In the genomic region with DNA sequence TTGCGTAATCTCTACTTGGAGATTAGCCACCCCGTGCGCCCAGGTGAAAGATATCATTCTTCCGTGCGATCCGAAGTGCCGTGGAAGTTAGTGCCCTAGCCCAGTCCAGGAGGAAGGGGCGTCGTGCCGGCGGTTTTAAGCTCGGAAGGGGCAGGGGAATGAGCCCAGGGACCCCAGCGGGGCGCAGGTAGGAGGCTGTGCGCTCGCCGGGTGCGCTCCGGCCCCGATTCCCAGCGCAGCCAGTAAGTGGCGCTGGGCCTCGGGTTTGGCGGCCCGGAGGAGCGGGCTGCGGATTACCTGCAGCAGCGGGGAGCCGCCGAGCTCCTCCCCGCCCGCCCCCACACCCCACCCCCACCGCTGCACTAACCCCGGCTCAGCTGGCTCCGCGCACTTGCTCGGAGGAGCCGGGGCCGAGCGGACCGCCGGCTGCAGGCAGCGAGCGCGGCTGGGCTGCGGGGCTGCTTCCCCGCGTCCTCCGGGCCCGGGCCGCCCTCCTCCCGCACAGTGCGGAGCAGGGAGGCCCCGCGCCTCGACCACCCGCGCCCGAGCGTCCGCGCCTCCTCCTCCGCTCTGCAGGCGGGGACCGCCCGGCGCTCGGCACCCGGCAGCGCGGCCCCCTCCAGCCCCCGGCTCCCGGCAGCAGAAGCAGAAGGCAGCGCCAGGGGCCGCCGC, we compare ENCODE assay signal across 8 cellular contexts. TPM values are rescaled to one million over a fixed set of nuclear protein-coding genes. Genes with fewer than 3 reads are reported as not detected.
DNase-seq lines count a peak whose midpoint lies in the region; ATAC-seq and TF ChIP-seq lines count a peak whose summit lies in the region.

A gene (plus strand): TSS at position 390 of the 672 bp plus-strand sequence. CDS start 338 bp downstream, outside the sequence.

- peaks cover 13% of the 10 kb centered on the region for H3K4me1 Mint-ChIP-seq in activated naive CD8-positive, alpha-beta T cell (ENCODE audit: low read depth)

- DNase-seq in IMR-90: no peak
- DNase-seq in spleen: no peak
- DNase-seq in activated CD4-positive, CD25-positive, alpha-beta regulatory T cell treated with anti-CD3 and anti-CD28 coated beads, Interleukin-2, amount 50 U/mL, for 72 hours: no peak
- DNase-seq in AML-193 (lab: John Stamatoyannopoulos, UW): no peak
- no peak for DNase-seq in sciatic nerve (ENCODE audit: low spot score)

- H2AFZ ChIP-seq in IMR-90 (replicated peaks; ENCODE audit: low read length, poor library complexity): peak within 1 kb of the TSS; percentile 51

- no peaks in the 10 kb centered on the region for H3K36me3 Mint-ChIP-seq in activated naive CD8-positive, alpha-beta T cell

- H3K4me2 ChIP-seq in IMR-90 (ENCODE audit: low read depth, low read length): no peak within 1 kb of the TSS

- no peak within 1 kb of the TSS for H4K8ac ChIP-seq in IMR-90 (ENCODE audit: low read depth in 2 of 2, low read length in 2 of 2)

- no peak within 1 kb of the TSS for H2BK120ac ChIP-seq in IMR-90 (ENCODE audit: low read depth, low read length)

- CTCF ChIA-PET in IMR-90 (lab: Yijun Ruan, JAX): no interaction called here

- H3K27me3 Mint-ChIP-seq in activated naive CD8-positive, alpha-beta T cell: peaks cover 31% of the 10 kb centered on the region

- no peak within 1 kb of the TSS for H3K56ac ChIP-seq in IMR-90 (ENCODE audit: extremely low read depth, insufficient read depth, low read length)

- H4K5ac ChIP-seq in IMR-90 (ENCODE audit: low read depth, low read length): no peak within 1 kb of the TSS

- no peak for TF ChIP-seq RAD21 in IMR-90 (IDR thresholded peaks at IDR 0.05; ENCODE audit: low read length)

- TF ChIP-seq CTCF in IMR-90 (conservative IDR thresholded peaks at IDR 0.05; ENCODE audit: low read depth, low read length) (no peak), spleen (IDR thresholded peaks at IDR 0.05 in 8 of 11, conservative IDR thresholded peaks at IDR 0.05 in 3 of 11) (peak in 3 of 11 experiments; percentile 9 to 48 (median 38))

- H3K36me3 ChIP-seq in IMR-90 (ENCODE audit: control insufficient read depth, insufficient read depth, low read length): no peaks in the 10 kb centered on the region
- no peaks in the 10 kb centered on the region for H3K36me3 ChIP-seq in iPS-15b (ENCODE audit: control insufficient read depth, insufficient read depth, low read length)
- H3K36me3 ChIP-seq in spleen: no peaks in the 10 kb centered on the region

- no peak within 1 kb of the TSS for H2AK9ac ChIP-seq in IMR-90 (replicated peaks; ENCODE audit: low read depth, low read length, poor library complexity)

- POLR2A ChIA-PET in IMR-90 (lab: Charles Lee; ENCODE audit: unreplicated experiment): no interaction called here

- H2BK20ac ChIP-seq in IMR-90 (ENCODE audit: low read depth, low read length): no peak within 1 kb of the TSS

- H3K9me1 ChIP-seq in IMR-90 (ENCODE audit: insufficient read depth, low read length): no peaks in the 10 kb centered on the region

- peak within 1 kb of the TSS; percentile 69 for H3K4me3 Mint-ChIP-seq in activated naive CD8-positive, alpha-beta T cell

- dilution Hi-C loops in IMR-90 (cut with HindIII; ENCODE audit: low sequenced_read_pairs, unreplicated experiment): no loop called here

- no peaks in the 10 kb centered on the region for H3K79me1 ChIP-seq in IMR-90 (ENCODE audit: low read depth in 1 of 2, low read length in 2 of 2)

- WGBS in IMR-90 (ENCODE audit: extremely low coverage in 2 of 2, insufficient read length in 1 of 2), 2 experiments: 13% methylated on average over 7 of the region's 76 CpGs; no CpG with 5 or more reads in 1 of the 2 experiments
- WGBS in spleen, 5 donors: 3 to 20% (median 5%) methylated on average over 7 to 76 of the region's 76 CpGs

- H3K18ac ChIP-seq in IMR-90 (ENCODE audit: low read depth, low read length): no peak within 1 kb of the TSS

- H3K9me3 ChIP-seq in IMR-90 (ENCODE audit: control insufficient read depth, insufficient read depth, low read length): peaks cover 2% of the 10 kb centered on the region; the same call in 1 of the 2 replicates
- no peaks in the 10 kb centered on the region for H3K9me3 ChIP-seq in iPS-15b (ENCODE audit: control insufficient read depth, insufficient read depth, low read length)
- H3K9me3 ChIP-seq in spleen: no peaks in the 10 kb centered on the region

- H3K27me3 ChIP-seq in IMR-90 (ENCODE audit: control insufficient read depth, insufficient read depth, low read length) (peaks cover 6% of the 10 kb centered on the region; the same call in 1 of the 2 replicates), iPS-15b (ENCODE audit: control insufficient read depth, insufficient read depth, low read length) (peaks cover 38% of the 10 kb centered on the region), spleen (replicated peaks in 1 of 7) (peaks cover 3 to 83% (median 30%) of the 10 kb centered on the region in 7 donors)

- no peak within 1 kb of the TSS for H4K91ac ChIP-seq in IMR-90 (ENCODE audit: insufficient read depth, low read depth, low read length)

- no peak within 1 kb of the TSS for H3K23ac ChIP-seq in IMR-90 (ENCODE audit: low read depth, low read length)

- no peaks in the 10 kb centered on the region for H4K20me1 ChIP-seq in IMR-90 (ENCODE audit: insufficient read depth, low read length)

- BruUV-seq in IMR-90 (replicated peaks; lab: Mats Ljungman, UMichigan): no TSS peak

- no peak within 1 kb of the TSS for H2BK15ac ChIP-seq in IMR-90 (ENCODE audit: low read depth, low read length)

- H3K27ac Mint-ChIP-seq in activated naive CD8-positive, alpha-beta T cell: no peak within 1 kb of the TSS

- in situ Hi-C loops in IMR-90 (cut with MboI; ENCODE audit: low sequenced_read_pairs): no loop called here

- H3K9ac ChIP-seq in IMR-90 (ENCODE audit: low read depth, low read length): no peak within 1 kb of the TSS
- no peak within 1 kb of the TSS for H3K9ac ChIP-seq in iPS-15b (ENCODE audit: low read depth, low read length)

- peak; percentile 62 for ATAC-seq in IMR-90 (ENCODE audit: low read depth)
- no peak for ATAC-seq in GM18867 (IDR thresholded peaks at IDR 0.05; ENCODE audit: unreplicated experiment)
- no peak for ATAC-seq in sciatic nerve

- intact Hi-C loops in IMR-90 (cut with micrococcal nuclease): loop anchor here (5.0 kb wide), 2 partner anchors 155 to 620 kb away; no protein-coding TSS in a partner anchor
- intact Hi-C loops in spleen (cut with DNase I; ENCODE audit: low total_unique reads): no loop called here
- intact Hi-C loops in sciatic nerve (cut with DNase I): no loop called here

- H3K4me3 ChIP-seq in IMR-90 (ENCODE audit: insufficient read depth, low read depth, low read length) (no peak within 1 kb of the TSS), iPS-15b (ENCODE audit: low read depth, low read length) (peak within 1 kb of the TSS; percentile 55), spleen (peak within 1 kb of the TSS; percentile 6 to 65 (median 38))

- no peak within 1 kb of the TSS for H2AK5ac ChIP-seq in IMR-90 (ENCODE audit: low read depth, low read length)

- H3K14ac ChIP-seq in IMR-90 (replicated peaks; ENCODE audit: low read depth, low read length): no peak within 1 kb of the TSS

- no peaks in the 10 kb centered on the region for H3K4me1 ChIP-seq in IMR-90 (ENCODE audit: control insufficient read depth, insufficient read depth, low read length)
- peaks cover 14% of the 10 kb centered on the region for H3K4me1 ChIP-seq in iPS-15b (ENCODE audit: control insufficient read depth, insufficient read depth, low read length)
- H3K4me1 ChIP-seq in spleen: peaks cover 0 to 29% (median 15%) of the 10 kb centered on the region in 6 donors

- no peak within 1 kb of the TSS for H2BK5ac ChIP-seq in IMR-90 (ENCODE audit: low read depth, low read length, poor library complexity, severe bottlenecking)

- no peaks in the 10 kb centered on the region for H3K9me3 Mint-ChIP-seq in activated naive CD8-positive, alpha-beta T cell (ENCODE audit: low read depth)

- TF ChIP-seq POLR2A in IMR-90 (IDR thresholded peaks at IDR 0.05; ENCODE audit: low read depth, low read length) (no peak), spleen (IDR thresholded peaks at IDR 0.05) (no peak)

- H3K4ac ChIP-seq in IMR-90 (ENCODE audit: low read depth, low read length): no peak within 1 kb of the TSS

- H3K27ac ChIP-seq in IMR-90 (ENCODE audit: insufficient read depth, low read length): no peak within 1 kb of the TSS
- peak within 1 kb of the TSS in 5 of 8 donors; percentile 8 to 41 (median 24) for H3K27ac ChIP-seq in spleen

TF ChIP-seq in IMR-90, 13 proteins besides CTCF, POLR2A, EP300 and RAD21:
- no peak for TF ChIP-seq RCOR1 (IDR thresholded peaks at IDR 0.05; ENCODE audit: insufficient replicate concordance, low read length)
- TF ChIP-seq RFX5 (IDR thresholded peaks at IDR 0.05; ENCODE audit: low read depth, low read length): no peak
- no peak for TF ChIP-seq MXI1 (IDR thresholded peaks at IDR 0.05; ENCODE audit: borderline replicate concordance, low read depth, low read length)
- no peak for TF ChIP-seq FOS (IDR thresholded peaks at IDR 0.05; ENCODE audit: low read depth, low read length)
- no peak for TF ChIP-seq SMC3 (IDR thresholded peaks at IDR 0.05; ENCODE audit: low read depth, low read length)
- no peak for TF ChIP-seq MAZ (IDR thresholded peaks at IDR 0.05; ENCODE audit: borderline replicate concordance, low read depth, low read length)
- TF ChIP-seq BHLHE40 (IDR thresholded peaks at IDR 0.05; ENCODE audit: low read depth, low read length): no peak
- no peak for TF ChIP-seq NFE2L2 (IDR thresholded peaks at IDR 0.05; ENCODE audit: low read depth, low read length)
- no peak for TF ChIP-seq MAFK (IDR thresholded peaks at IDR 0.05; ENCODE audit: low read depth, low read length)
- TF ChIP-seq, protein P1, sequence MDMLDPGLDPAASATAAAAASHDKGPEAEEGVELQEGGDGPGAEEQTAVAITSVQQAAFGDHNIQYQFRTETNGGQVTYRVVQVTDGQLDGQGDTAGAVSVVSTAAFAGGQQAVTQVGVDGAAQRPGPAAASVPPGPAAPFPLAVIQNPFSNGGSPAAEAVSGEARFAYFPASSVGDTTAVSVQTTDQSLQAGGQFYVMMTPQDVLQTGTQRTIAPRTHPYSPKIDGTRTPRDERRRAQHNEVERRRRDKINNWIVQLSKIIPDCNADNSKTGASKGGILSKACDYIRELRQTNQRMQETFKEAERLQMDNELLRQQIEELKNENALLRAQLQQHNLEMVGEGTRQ (IDR thresholded peaks at IDR 0.05; ENCODE audit: low read depth, low read length): no peak
TF ChIP-seq in IMR-90: peak in this region for 0.

RNA-seq across cellular contexts. Expression of the gene that starts here (rescaled TPM):
- total RNA-seq in IMR-90 (2012; rRNA removed): not detected in 2 replicates
- not detected in 2 replicates for polyA plus RNA-seq in IMR-90 (2012; rRNA removed)
- polyA plus RNA-seq in IMR-90 (2012; cell fraction: cytosol; rRNA removed): not detected in 2 replicates
- polyA plus RNA-seq in IMR-90 (2012; cell fraction: nucleus; rRNA removed; ENCODE audit: low replicate concordance): not detected in 2 replicates
- 1 to 10 TPM; 3.6 to 7.1 (median 4.7) TPM for total RNA-seq in spleen
- under 1 TPM; 0.12 to 0.26 (median 0.22) TPM for polyA plus RNA-seq in spleen
- total RNA-seq in sciatic nerve: 0.49 TPM

Comparison
In these comparisons a context has a peak if more than half of its experiments do, and no peak if none do; other contexts are left out.
1. Peak in ATAC-seq in IMR-90; RNA of the gene not detected or under 1 TPM.